Comparison of ENCODE assay signal across 1 cellular context in the genomic region with DNA sequence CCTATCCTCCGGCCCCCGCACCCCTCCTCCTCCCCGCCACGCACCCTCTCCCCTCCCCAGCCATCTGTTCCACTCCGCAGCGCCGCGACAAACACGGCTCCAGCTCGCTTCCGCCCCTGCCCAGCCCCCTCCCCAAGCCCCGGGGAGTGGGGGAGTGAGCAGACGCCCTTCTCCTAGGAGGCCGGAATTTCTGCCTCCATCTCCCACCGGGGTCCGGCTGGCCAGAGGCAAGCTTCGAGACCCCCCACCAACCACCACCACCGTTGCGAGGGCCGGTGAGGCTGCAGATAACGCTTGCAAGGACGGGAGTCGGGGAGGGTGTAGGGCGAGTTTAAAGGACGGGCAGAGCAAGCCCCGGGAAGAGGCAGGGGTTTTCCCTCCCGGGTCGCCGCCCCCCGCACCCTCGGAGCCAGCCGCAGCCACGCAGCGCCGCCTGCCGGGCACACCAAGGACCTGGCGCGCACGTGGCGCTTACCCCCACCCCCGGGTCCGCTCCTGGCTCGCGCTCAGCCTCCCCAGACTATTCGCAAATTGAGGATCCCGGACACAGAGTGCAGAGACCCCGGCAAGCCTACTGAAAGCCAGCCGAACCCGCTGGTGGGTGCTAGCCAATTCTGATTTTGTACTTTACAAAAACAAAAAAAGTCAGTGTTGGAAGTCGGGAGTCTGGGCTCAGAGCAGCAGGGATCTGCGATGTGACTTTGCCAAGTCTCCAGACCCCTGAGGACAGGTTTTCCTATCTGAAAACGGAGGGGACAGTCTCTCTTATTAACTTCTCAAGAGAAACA.
A peak's percentile ranks its signal among the peaks of the same experiment; 100 is the strongest.
TF ChIP-seq lines count a peak whose summit lies in the region.

No MANE protein-coding gene starts in this region.

TF ChIP-seq in GM23338, 12 proteins besides CTCF, POLR2A, EP300 and RAD21:
- TF ChIP-seq, protein P1, sequence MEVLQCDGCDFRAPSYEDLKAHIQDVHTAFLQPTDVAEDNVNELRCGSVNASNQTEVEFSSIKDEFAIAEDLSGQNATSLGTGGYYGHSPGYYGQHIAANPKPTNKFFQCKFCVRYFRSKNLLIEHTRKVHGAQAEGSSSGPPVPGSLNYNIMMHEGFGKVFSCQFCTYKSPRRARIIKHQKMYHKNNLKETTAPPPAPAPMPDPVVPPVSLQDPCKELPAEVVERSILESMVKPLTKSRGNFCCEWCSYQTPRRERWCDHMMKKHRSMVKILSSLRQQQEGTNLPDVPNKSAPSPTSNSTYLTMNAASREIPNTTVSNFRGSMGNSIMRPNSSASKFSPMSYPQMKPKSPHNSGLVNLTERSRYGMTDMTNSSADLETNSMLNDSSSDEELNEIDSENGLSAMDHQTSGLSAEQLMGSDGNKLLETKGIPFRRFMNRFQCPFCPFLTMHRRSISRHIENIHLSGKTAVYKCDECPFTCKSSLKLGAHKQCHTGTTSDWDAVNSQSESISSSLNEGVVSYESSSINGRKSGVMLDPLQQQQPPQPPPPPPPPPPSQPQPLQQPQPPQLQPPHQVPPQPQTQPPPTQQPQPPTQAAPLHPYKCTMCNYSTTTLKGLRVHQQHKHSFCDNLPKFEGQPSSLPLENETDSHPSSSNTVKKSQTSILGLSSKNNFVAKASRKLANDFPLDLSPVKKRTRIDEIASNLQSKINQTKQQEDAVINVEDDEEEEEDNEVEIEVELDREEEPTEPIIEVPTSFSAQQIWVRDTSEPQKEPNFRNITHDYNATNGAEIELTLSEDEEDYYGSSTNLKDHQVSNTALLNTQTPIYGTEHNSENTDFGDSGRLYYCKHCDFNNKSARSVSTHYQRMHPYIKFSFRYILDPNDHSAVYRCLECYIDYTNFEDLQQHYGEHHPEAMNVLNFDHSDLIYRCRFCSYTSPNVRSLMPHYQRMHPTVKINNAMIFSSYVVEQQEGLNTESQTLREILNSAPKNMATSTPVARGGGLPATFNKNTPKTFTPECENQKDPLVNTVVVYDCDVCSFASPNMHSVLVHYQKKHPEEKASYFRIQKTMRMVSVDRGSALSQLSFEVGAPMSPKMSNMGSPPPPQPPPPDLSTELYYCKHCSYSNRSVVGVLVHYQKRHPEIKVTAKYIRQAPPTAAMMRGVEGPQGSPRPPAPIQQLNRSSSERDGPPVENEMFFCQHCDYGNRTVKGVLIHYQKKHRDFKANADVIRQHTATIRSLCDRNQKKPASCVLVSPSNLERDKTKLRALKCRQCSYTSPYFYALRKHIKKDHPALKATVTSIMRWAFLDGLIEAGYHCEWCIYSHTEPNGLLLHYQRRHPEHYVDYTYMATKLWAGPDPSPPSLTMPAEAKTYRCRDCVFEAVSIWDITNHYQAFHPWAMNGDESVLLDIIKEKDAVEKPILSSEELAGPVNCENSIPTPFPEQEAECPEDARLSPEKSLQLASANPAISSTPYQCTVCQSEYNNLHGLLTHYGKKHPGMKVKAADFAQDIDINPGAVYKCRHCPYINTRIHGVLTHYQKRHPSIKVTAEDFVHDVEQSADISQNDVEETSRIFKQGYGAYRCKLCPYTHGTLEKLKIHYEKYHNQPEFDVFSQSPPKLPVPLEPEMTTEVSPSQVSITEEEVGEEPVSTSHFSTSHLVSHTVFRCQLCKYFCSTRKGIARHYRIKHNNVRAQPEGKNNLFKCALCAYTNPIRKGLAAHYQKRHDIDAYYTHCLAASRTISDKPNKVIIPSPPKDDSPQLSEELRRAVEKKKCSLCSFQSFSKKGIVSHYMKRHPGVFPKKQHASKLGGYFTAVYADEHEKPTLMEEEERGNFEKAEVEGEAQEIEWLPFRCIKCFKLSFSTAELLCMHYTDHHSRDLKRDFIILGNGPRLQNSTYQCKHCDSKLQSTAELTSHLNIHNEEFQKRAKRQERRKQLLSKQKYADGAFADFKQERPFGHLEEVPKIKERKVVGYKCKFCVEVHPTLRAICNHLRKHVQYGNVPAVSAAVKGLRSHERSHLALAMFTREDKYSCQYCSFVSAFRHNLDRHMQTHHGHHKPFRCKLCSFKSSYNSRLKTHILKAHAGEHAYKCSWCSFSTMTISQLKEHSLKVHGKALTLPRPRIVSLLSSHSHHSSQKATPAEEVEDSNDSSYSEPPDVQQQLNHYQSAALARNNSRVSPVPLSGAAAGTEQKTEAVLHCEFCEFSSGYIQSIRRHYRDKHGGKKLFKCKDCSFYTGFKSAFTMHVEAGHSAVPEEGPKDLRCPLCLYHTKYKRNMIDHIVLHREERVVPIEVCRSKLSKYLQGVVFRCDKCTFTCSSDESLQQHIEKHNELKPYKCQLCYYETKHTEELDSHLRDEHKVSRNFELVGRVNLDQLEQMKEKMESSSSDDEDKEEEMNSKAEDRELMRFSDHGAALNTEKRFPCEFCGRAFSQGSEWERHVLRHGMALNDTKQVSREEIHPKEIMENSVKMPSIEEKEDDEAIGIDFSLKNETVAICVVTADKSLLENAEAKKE (CRISPR knock-in tag; IDR thresholded peaks at IDR 0.05): no peak
- peak; percentile 61 for TF ChIP-seq POLR2AphosphoS5 (IDR thresholded peaks at IDR 0.05; ENCODE audit: low read depth)
- TF ChIP-seq STAT1 (IDR thresholded peaks at IDR 0.05; ENCODE audit: unreplicated experiment): no peak
- TF ChIP-seq, protein P2, sequence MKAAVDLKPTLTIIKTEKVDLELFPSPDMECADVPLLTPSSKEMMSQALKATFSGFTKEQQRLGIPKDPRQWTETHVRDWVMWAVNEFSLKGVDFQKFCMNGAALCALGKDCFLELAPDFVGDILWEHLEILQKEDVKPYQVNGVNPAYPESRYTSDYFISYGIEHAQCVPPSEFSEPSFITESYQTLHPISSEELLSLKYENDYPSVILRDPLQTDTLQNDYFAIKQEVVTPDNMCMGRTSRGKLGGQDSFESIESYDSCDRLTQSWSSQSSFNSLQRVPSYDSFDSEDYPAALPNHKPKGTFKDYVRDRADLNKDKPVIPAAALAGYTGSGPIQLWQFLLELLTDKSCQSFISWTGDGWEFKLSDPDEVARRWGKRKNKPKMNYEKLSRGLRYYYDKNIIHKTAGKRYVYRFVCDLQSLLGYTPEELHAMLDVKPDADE (IDR thresholded peaks at IDR 0.05): 0 out of 2 replicates have a peak, but pooled peaks have one; percentile 13
- TF ChIP-seq CREB1 (CRISPR knock-in tag; IDR thresholded peaks at IDR 0.05; ENCODE audit: low read depth): 0 out of 2 replicates have a peak, but pooled peaks have one; percentile 25
